1 cellular context compared by ENCODE assay signal in genomic region chr22:30238661-30239420, GRCh38.
TF ChIP-seq lines count a peak whose summit lies in the region.

No MANE protein-coding gene starts in this region.

TF ChIP-seq in HEK293, 187 proteins besides CTCF, POLR2A, EP300 and RAD21 (continued from another document):
- no peak for TF ChIP-seq ZNF280D (tag by site-specific recombination; IDR thresholded peaks at IDR 0.05)
- TF ChIP-seq ZNF292 (tag by site-specific recombination; IDR thresholded peaks at IDR 0.05; ENCODE audit: borderline replicate concordance, low read depth), result no peak
- no peak for TF ChIP-seq PRDM6 (tag by site-specific recombination; IDR thresholded peaks at IDR 0.05)
- TF ChIP-seq ZNF311 (tag by site-specific recombination; IDR thresholded peaks at IDR 0.05; ENCODE audit: borderline replicate concordance), result no peak
- no peak for TF ChIP-seq ZNF529 (tag by site-specific recombination; IDR thresholded peaks at IDR 0.05; ENCODE audit: insufficient replicate concordance)
- TF ChIP-seq ZFP3 (tag by site-specific recombination; IDR thresholded peaks at IDR 0.05; ENCODE audit: low read depth), result no peak
- TF ChIP-seq SETDB1 (IDR thresholded peaks at IDR 0.05; ENCODE audit: insufficient read length, low read length), result no peak
- no peak for TF ChIP-seq ZNF48 (tag by site-specific recombination; IDR thresholded peaks at IDR 0.05)
- no peak for TF ChIP-seq ZNF837 (tag by site-specific recombination; IDR thresholded peaks at IDR 0.05)
- TF ChIP-seq ZNF350 (tag by site-specific recombination; IDR thresholded peaks at IDR 0.05), result no peak
- TF ChIP-seq MZF1 (tag by site-specific recombination; IDR thresholded peaks at IDR 0.05; ENCODE audit: borderline replicate concordance), result no peak
- TF ChIP-seq KLF17 (tag by site-specific recombination; IDR thresholded peaks at IDR 0.05), result peak; percentile 38; the same call in 1 of the 2 replicates
